35 cellular contexts compared by ENCODE assay signal in genomic region chr2:147492471-147492870, GRCh38.
"Had no signal": no experiment of that assay in that cellular context is flagged by ENCODE, and none has a peak within 500 bp of the region (broad histone marks: within the 10 kb centered on the region; RNA-seq: fewer than 3 reads in every experiment).

No MANE protein-coding gene starts in this region.

- H3K9me3 ChIP-seq: MG63 had no signal

- H3K36me3 ChIP-seq: MG63 had no signal

- H3K27ac ChIP-seq: KMS-11 had no signal

- H3K4me3 ChIP-seq: MG63 had no signal

- H3K4me2 ChIP-seq: KMS-11 had no signal

- DNase-seq: Karpas-422, Kasumi-1, MG63, MM.1S, MV-4-11, NCI-H1048, NCI-H1092, NCI-H1092 treated with DMSO at 0.1 percent for 48 hours, NCI-H1105, NCI-H1105 treated with DMSO at 0.1 percent for 48 hours, NCI-H1417, NCI-H1417 treated with DMSO at 0.1 percent for 48 hours, NCI-H1436, NCI-H1436 treated with DMSO at 0.1 percent for 48 hours, NCI-H146, NCI-H1694, NCI-H1694 treated with DMSO at 0.1 percent for 48 hours, NCI-H187, NCI-H187 treated with DMSO at 0.1 percent for 48 hours, NCI-H1930, NCI-H2029, NCI-H2029 treated with DMSO at 0.1 percent for 48 hours, NCI-H2081, NCI-H2081 treated with DMSO at 0.1 percent for 48 hours, NCI-H2107, NCI-H2171, NCI-H2171 treated with DMSO at 0.1 percent for 48 hours, NCI-H2227 treated with DMSO at 0.1 percent for 48 hours, NCI-H226, NCI-H345, NCI-H446, NCI-H446 treated with DMSO at 0.1 percent for 48 hours, NCI-H510A, NCI-H510A treated with DMSO at 0.1 percent for 48 hours had no signal

- H3K9ac ChIP-seq: KMS-11 had no signal
